In genomic region chr1:147741075-147741474, GRCh38 we compare ENCODE assay signal across 28 cellular contexts. TPM values are rescaled to one million over a fixed set of nuclear protein-coding genes. Genes with fewer than 3 reads are reported as not detected.
"Had no signal": no experiment of that assay in that cellular context is flagged by ENCODE, and none has a peak within 500 bp of the region (broad histone marks: within the 10 kb centered on the region; RNA-seq: fewer than 3 reads in every experiment).

No MANE protein-coding gene starts in this region.

- H3K4me1 Mint-ChIP-seq: endodermal cell; mesothelial cell of epicardium; naive B cell; neural crest cell; stimulated activated memory B cell treated with anti-CD40 and anti-IgM and Interleukin-4, amounts not matched to agents 10 μg/mL and 1 μg/mL and 100 μg/mL, for 72 hours had no signal

- H3K36me3 ChIP-seq: colonic mucosa, esophagus squamous epithelium, gastrocnemius medialis, heart right ventricle, neutrophil, sigmoid colon, tibial artery had no signal

- H3K4me1 ChIP-seq: colonic mucosa, esophagus squamous epithelium, gastrocnemius medialis, parathyroid adenoma, sigmoid colon, testis, tibial artery had no signal

- ATAC-seq: gastrocnemius medialis; mucosa of descending colon; natural killer cell treated with Interleukin-12 subunit alpha and Interleukin-12 subunit beta and Interleukin-15 and Interleukin-18, amount 100 ng/mL, for 72 hours; stimulated activated memory B cell treated with anti-CD40 and anti-IgM and Interleukin-4, amounts not matched to agents 10 μg/mL and 1 μg/mL and 100 μg/mL, for 72 hours; stimulated activated naive CD8-positive, alpha-beta T cell treated with anti-CD3 and anti-CD28 coated beads, Interleukin-15, Interleukin-2, amounts not matched to agents 100 U/mL and 50 U/mL, for 24 hours had no signal

- H3K9me3 Mint-ChIP-seq: dendritic cell treated with granulocyte-macrophage colony-stimulating factor and Interleukin-4, amounts not matched to agents 40 ng/mL and 50 ng/mL, for 4 days; endodermal cell; mesothelial cell of epicardium; naive B cell; natural killer cell treated with Interleukin-12 subunit alpha and Interleukin-12 subunit beta and Interleukin-15 and Interleukin-18, amount 100 ng/mL, for 72 hours; neural crest cell; stimulated activated memory B cell treated with anti-CD40 and anti-IgM and Interleukin-4, amounts not matched to agents 10 μg/mL and 1 μg/mL and 100 μg/mL, for 72 hours; type B pancreatic cell had no signal

- H3K27me3 Mint-ChIP-seq: dendritic cell treated with granulocyte-macrophage colony-stimulating factor and Interleukin-4, amounts not matched to agents 40 ng/mL and 50 ng/mL, for 4 days had no signal

- H3K36me3 Mint-ChIP-seq: mesothelial cell of epicardium; naive B cell; natural killer cell treated with Interleukin-12 subunit alpha and Interleukin-12 subunit beta and Interleukin-15 and Interleukin-18, amount 100 ng/mL, for 72 hours; stimulated activated memory B cell treated with anti-CD40 and anti-IgM and Interleukin-4, amounts not matched to agents 10 μg/mL and 1 μg/mL and 100 μg/mL, for 72 hours; type B pancreatic cell had no signal

- FAIRE-seq: islet of Langerhans had no signal

- H3K4me3 ChIP-seq: colonic mucosa, esophagus squamous epithelium, gastrocnemius medialis, heart right ventricle, mucosa of descending colon, sigmoid colon, testis, tibial artery had no signal

- H3K4me3 Mint-ChIP-seq: dendritic cell treated with granulocyte-macrophage colony-stimulating factor and Interleukin-4, amounts not matched to agents 40 ng/mL and 50 ng/mL, for 4 days; endodermal cell; mesothelial cell of epicardium; naive B cell; natural killer cell treated with Interleukin-12 subunit alpha and Interleukin-12 subunit beta and Interleukin-15 and Interleukin-18, amount 100 ng/mL, for 72 hours; neural crest cell; stimulated activated memory B cell treated with anti-CD40 and anti-IgM and Interleukin-4, amounts not matched to agents 10 μg/mL and 1 μg/mL and 100 μg/mL, for 72 hours; type B pancreatic cell had no signal

- DNase-seq: colonic mucosa; effector CD8-positive, alpha-beta T cell; endodermal cell; esophagus squamous epithelium; foreskin fibroblast; gastrocnemius medialis; hippocampal formation; kidney glomerular epithelial cell; mesenchymal stem cell; mucosa of descending colon; naive B cell; sigmoid colon; stimulated activated CD4-positive, alpha-beta T cell treated with anti-CD3 and anti-CD28 coated beads, Interleukin-4, amount 100 ng/mL, for 4 hours; stimulated activated naive CD8-positive, alpha-beta T cell treated with anti-CD3 and anti-CD28 coated beads, Interleukin-15, Interleukin-2, amounts not matched to agents 100 U/mL and 50 U/mL, for 24 hours; substantia nigra; testis; tibial artery had no signal

- H3K9me3 ChIP-seq: colonic mucosa, esophagus squamous epithelium, gastrocnemius medialis, heart right ventricle, mucosa of descending colon, neutrophil, sigmoid colon, testis, tibial artery had no signal

- H3K27ac ChIP-seq: colonic mucosa, esophagus squamous epithelium, gastrocnemius medialis, neutrophil, parathyroid adenoma, sigmoid colon, testis, tibial artery had no signal

- H3K27me3 ChIP-seq: colonic mucosa, gastrocnemius medialis, heart right ventricle, neutrophil, sigmoid colon, testis, tibial artery had no signal

RNA-seq across cellular contexts. Expression of gene GJA5, which starts 19.3 kb away (rescaled TPM):
- total RNA-seq: natural killer cell treated with Interleukin-12 subunit alpha and Interleukin-12 subunit beta and Interleukin-15 and Interleukin-18, amount 100 ng/mL, for 72 hours; progenitor cell of endocrine pancreas had no signal
